In the genomic region with DNA sequence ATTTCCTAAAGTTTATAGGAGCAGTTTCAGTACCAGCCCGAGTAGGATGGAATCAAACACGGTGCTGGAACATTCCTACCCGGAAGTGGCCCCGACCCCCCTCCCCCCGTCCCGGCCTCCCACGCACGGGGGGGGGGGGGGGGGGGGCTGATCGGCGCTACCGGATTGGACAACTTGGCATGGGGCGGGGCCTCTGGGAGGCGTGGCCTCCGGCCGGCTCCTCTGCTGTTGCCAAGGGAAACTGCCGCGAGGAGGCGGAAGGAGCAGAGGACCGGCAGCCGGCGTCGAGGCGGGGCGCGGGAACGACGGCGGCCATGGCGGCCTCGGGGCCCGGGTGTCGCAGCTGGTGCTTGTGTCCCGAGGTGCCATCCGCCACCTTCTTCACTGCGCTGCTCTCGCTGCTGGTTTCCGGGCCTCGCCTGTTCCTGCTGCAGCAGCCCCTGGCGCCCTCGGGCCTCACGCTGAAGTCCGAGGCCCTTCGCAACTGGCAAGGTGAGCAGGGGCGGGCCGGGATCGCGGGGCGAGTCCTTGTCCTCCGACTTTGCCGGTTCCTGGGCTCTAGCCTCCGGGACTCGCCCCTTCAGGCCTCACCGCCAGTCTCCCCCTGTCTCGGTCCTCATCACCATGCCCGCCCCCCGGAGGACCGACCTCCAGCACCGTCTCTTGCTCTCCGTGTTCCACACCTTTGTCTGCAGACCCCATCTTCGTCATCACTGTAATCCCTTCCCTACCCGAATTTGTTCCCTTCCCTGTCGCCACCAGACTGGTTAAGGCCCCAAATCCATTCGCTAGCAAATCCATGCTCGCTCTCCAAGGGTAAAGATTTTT, we compare ENCODE assay signal across 8 cellular contexts. TPM values are rescaled to one million over a fixed set of nuclear protein-coding genes. Genes with fewer than 3 reads are reported as not detected.
A peak's percentile ranks its signal among the peaks of the same experiment; 100 is the strongest.
DNase-seq lines count a peak whose midpoint lies in the region; ATAC-seq and TF ChIP-seq lines count a peak whose summit lies in the region.

A gene (plus strand): TSS at position 266 of the 828 bp plus-strand sequence. CDS start 49 bp downstream, at position 315.

- no peaks in the 10 kb centered on the region for H3K27me3 ChIP-seq in aorta (ENCODE audit: control insufficient read depth in 1 of 2, insufficient read depth in 2 of 2, low read length in 1 of 2)

- no peaks in the 10 kb centered on the region for H3K9me3 ChIP-seq in aorta (ENCODE audit: control insufficient read depth, low read length)

- peak within 1 kb of the TSS; percentile 67 for H3K4me3 ChIP-seq in astrocyte of the cerebellum (ENCODE audit: low read depth, low read length)
- H3K4me3 ChIP-seq in aorta (ENCODE audit: low read length in 2 of 2), result peak within 1 kb of the TSS; percentile 70 to 77

- H3K27ac ChIP-seq in aorta (ENCODE audit: low read depth in 1 of 2, low read length in 2 of 2), result peak within 1 kb of the TSS in 1 of 2 donors; percentile 67

- H3K4me1 ChIP-seq in aorta (ENCODE audit: control insufficient read depth in 1 of 2, insufficient read depth in 2 of 2, low read length in 2 of 2), result no peaks in the 10 kb centered on the region

- H3K36me3 ChIP-seq in aorta (ENCODE audit: control insufficient read depth in 1 of 2, insufficient read depth in 2 of 2, low read length in 1 of 2), result peaks cover 0 to 3% of the 10 kb centered on the region in 2 donors

- intact Hi-C loops in aorta (cut with DNase I), result loop anchor here in 1 of 2 donors (5.0 kb wide), 1 partner anchor 118 kb away; no protein-coding TSS in a partner anchor

- DNase-seq in NCI-H2081 (lab: John Stamatoyannopoulos, UW) (peak; percentile 96 to 97), T-helper 9 cell (peak; percentile 94), astrocyte of the cerebellum (ENCODE audit: low read depth) (peak; percentile 80), hepatic stellate cell (ENCODE audit: low spot score) (peak; percentile 98), renal cortical epithelial cell (ENCODE audit: low read depth) (peak; percentile 76), aorta (peak; percentile 98)

- in situ Hi-C loops in astrocyte of the cerebellum (cut with HindIII; ENCODE audit: low sequenced_read_pairs), result no loop called here

- 1% methylated on average over 51 to 64 of the region's 64 CpGs for WGBS in aorta, 2 donors

- TF ChIP-seq CTCF in astrocyte of the cerebellum (IDR thresholded peaks at IDR 0.05; ENCODE audit: low read depth, low read length, missing control alignments), result no peak

- ATAC-seq in GM18508 (IDR thresholded peaks at IDR 0.05; ENCODE audit: insufficient read depth, unreplicated experiment) (peak; percentile 64), HG03039 (IDR thresholded peaks at IDR 0.05; ENCODE audit: unreplicated experiment) (peak; percentile 90), aorta (ENCODE audit: low FRiP score) (peak; percentile 99)

RNA-seq across cellular contexts. Expression of the gene that starts here (rescaled TPM):
- total RNA-seq in renal cortical epithelial cell (16.0 and 31.3 TPM in 2 replicates), aorta (10 to 100 TPM; 31.1 to 40.1 TPM)
- 10 to 100 TPM; 23.9 to 71.3 TPM for polyA plus RNA-seq in aorta
